25 cellular contexts compared by ENCODE assay signal in genomic region chr17:6668219-6668618, GRCh38. TPM values are rescaled to one million over a fixed set of nuclear protein-coding genes. Genes with fewer than 3 reads are reported as not detected.
"Had no signal": no experiment of that assay in that cellular context is flagged by ENCODE, and none has a peak within 500 bp of the region (broad histone marks: within the 10 kb centered on the region; RNA-seq: fewer than 3 reads in every experiment).

No MANE protein-coding gene starts in this region.

- H3K36me3 ChIP-seq: esophagus muscularis mucosa, heart left ventricle, spleen, tibial nerve, upper lobe of right lung, vagina had no signal

- ATAC-seq: heart left ventricle, natural killer cell, sciatic nerve, upper lobe of right lung had no signal

- H3K9me3 ChIP-seq: esophagus muscularis mucosa, heart left ventricle, spleen, testis, tibial nerve, upper lobe of right lung, vagina had no signal

- H3K4me1 ChIP-seq: testis, vagina had no signal

- DNase-seq: dorsolateral prefrontal cortex; effector CD8-positive, alpha-beta T cell; foreskin fibroblast; heart left ventricle; hippocampal formation; kidney glomerular epithelial cell; natural killer cell; spleen; stimulated activated CD4-positive, alpha-beta T cell treated with anti-CD3 and anti-CD28 coated beads, Interleukin-15, amount 100 ng/mL, for 24 hours; stimulated activated CD4-positive, alpha-beta T cell treated with anti-CD3 and anti-CD28 coated beads, Interleukin-1b, Interleukin-23, amount 100 ng/mL, for 48 hours; stimulated activated CD4-positive, alpha-beta T cell treated with anti-CD3 and anti-CD28 coated beads, Interleukin-4, amount 100 ng/mL, for 24 hours; stimulated activated naive B cell treated with anti-CD40 and anti-IgM and Interleukin-4, amounts not matched to agents 10 μg/mL and 1 μg/mL and 100 μg/mL, for 72 hours; stimulated activated naive CD8-positive, alpha-beta T cell treated with anti-CD3 and anti-CD28 coated beads, Interleukin-15, amount 100 ng/mL, for 72 hours; testis; upper lobe of right lung had no signal

- H3K4me3 ChIP-seq: coronary artery, dorsolateral prefrontal cortex, esophagus muscularis mucosa, heart left ventricle, spleen, testis, tibial nerve, upper lobe of right lung, vagina had no signal

- H3K27me3 ChIP-seq: spleen, testis, upper lobe of right lung, vagina had no signal

- H3K27ac ChIP-seq: coronary artery, dorsolateral prefrontal cortex, esophagus muscularis mucosa, heart left ventricle, spleen, testis, tibial nerve, upper lobe of right lung, vagina had no signal

RNA-seq across cellular contexts. Expression of gene C17orf100, which starts 16.7 kb away (rescaled TPM):
- total RNA-seq: skeletal muscle tissue had no signal

RNA-seq across cellular contexts. Expression of gene SLC13A5, which starts 45.0 kb away (rescaled TPM):
- total RNA-seq: myocyte, natural killer cell, osteocyte, pulmonary artery endothelial cell, skeletal muscle tissue, subcutaneous adipose tissue, tibial nerve, upper lobe of right lung had no signal
